ENCODE assay signal across 31 cellular contexts in genomic region chr16:26969589-26970217, GRCh38.
DNase-seq lines count a peak whose midpoint lies in the region; ATAC-seq, FAIRE-seq and TF ChIP-seq lines count a peak whose summit lies in the region.
"Had no signal": no experiment of that assay in that cellular context is flagged by ENCODE, and none has a peak within 500 bp of the region (broad histone marks: within the 10 kb centered on the region; RNA-seq: fewer than 3 reads in every experiment).

No MANE protein-coding gene starts in this region.

- no peak overlapping the region for H2AFZ ChIP-seq in K562 (ENCODE audit: low read depth, low read length)

- no peak for TF ChIP-seq RAD21 in K562 (CRISPR knock-in tag; conservative IDR thresholded peaks at IDR 0.05 in 1 of 2, IDR thresholded peaks at IDR 0.05 in 1 of 2)

- no peaks in the 10 kb centered on the region for H3K79me2 ChIP-seq in K562 (ENCODE audit: control insufficient read depth, insufficient read depth, low read length)

- no peak for TF ChIP-seq EP300 in K562 (IDR thresholded peaks at IDR 0.05; ENCODE audit: low read length)

- no peak overlapping the region for H3K9ac ChIP-seq in K562 (ENCODE audit: insufficient read depth in 1 of 2, low read depth in 2 of 2, low read length in 2 of 2)
- H3K9ac ChIP-seq: BLaER1; BLaER1 treated with 17β-estradiol and CSF1 and Interleukin-3, amounts not matched to agents 10 nM and 100 nM had no signal

- peak; percentile 25 for DNase-seq in astrocyte of the hippocampus (ENCODE audit: low read depth, low spot score)
- DNase-seq in K562 (ENCODE audit: extremely low read depth in 1 of 4, low spot score in 3 of 4) = peak in 1 of 4 experiments; percentile 7
- DNase-seq: 8988T; ACHN; AML-193; BE2C; C1 segment of cervical spinal cord; Caco-2; Calu3; CD4-positive, alpha-beta memory T cell; CD4-positive, alpha-beta T cell; CD4-positive, CD25-positive, alpha-beta regulatory T cell; CD8-positive, alpha-beta memory T cell; CD8-positive, alpha-beta T cell; COR-L47; DMS 273 treated with DMSO at 0.1 percent for 48 hours; DMS153; DMS53; DMS79; DMS79 treated with DMSO at 0.1 percent for 48 hours; DND-41; EL had no signal

- H4K20me1 ChIP-seq in K562 (replicated peaks; ENCODE audit: control insufficient read depth, insufficient read depth, low read length) = no peaks in the 10 kb centered on the region
- H4K20me1 ChIP-seq: BLaER1; BLaER1 treated with 17β-estradiol and CSF1 and Interleukin-3, amounts not matched to agents 10 nM and 100 nM had no signal

- H3K27ac ChIP-seq in K562 (ENCODE audit: extremely low read depth, low read depth, low read length) = peak overlapping the region; percentile 36; the same call in 1 of the 3 replicates
- H3K27ac ChIP-seq: 22Rv1; A549; BLaER1; BLaER1 treated with 17β-estradiol and CSF1 and Interleukin-3, amounts not matched to agents 10 nM and 100 nM; C4-2B had no signal

- no peak overlapping the region for H3K4me2 ChIP-seq in K562 (ENCODE audit: insufficient read depth, low read length)
- H3K4me2 ChIP-seq: A549; BLaER1; BLaER1 treated with 17β-estradiol and CSF1 and Interleukin-3, amounts not matched to agents 10 nM and 100 nM had no signal

- POLR2A ChIA-PET in K562 (lab: Yijun Ruan, JAX) = interaction anchor here (0.6 to 0.7 kb wide), 2 partner anchors 15 to 140 kb away, joined by 3 to 5 read pairs; no protein-coding TSS in a partner anchor

- no peak overlapping the region for H3K4me3 ChIP-seq in K562
- H3K4me3 ChIP-seq: A549; BLaER1; BLaER1 treated with 17β-estradiol and CSF1 and Interleukin-3, amounts not matched to agents 10 nM and 100 nM had no signal

- CTCF ChIA-PET in K562 (lab: Yijun Ruan, JAX; ENCODE audit: low intra/inter-chr PET ratio) = no interaction called here

- no peak for TF ChIP-seq POLR2A in K562 (conservative IDR thresholded peaks at IDR 0.05)

- ATAC-seq in K562 (no peak), GM18517 (IDR thresholded peaks at IDR 0.05; ENCODE audit: unreplicated experiment) (no peak), GM18520 (IDR thresholded peaks at IDR 0.05; ENCODE audit: unreplicated experiment) (no peak)
- ATAC-seq: A549; CD8-positive, alpha-beta T cell had no signal

- FAIRE-seq in K562 (lab: Jason Lieb, UNC) = no peak
- FAIRE-seq: A204.1, A549, D721Med had no signal

- no peaks in the 10 kb centered on the region for H3K9me1 ChIP-seq in K562 (ENCODE audit: control insufficient read depth, insufficient read depth, low read length)

- WGBS in K562 (ENCODE audit: insufficient coverage, low coverage, missing lambda C conversion rate) = 14% methylated on average over 6 of the region's 6 CpGs

- no peak for TF ChIP-seq CTCF in K562 (IDR thresholded peaks at IDR 0.05 in 2 of 3, conservative IDR thresholded peaks at IDR 0.05 in 1 of 3; ENCODE audit: insufficient read depth in 2 of 3, low read depth in 1 of 3, low read length in 3 of 3)

- intact Hi-C loops in K562 (cut with micrococcal nuclease) = no loop called here

- H3K4me1 ChIP-seq in K562 (replicated peaks in 1 of 2; ENCODE audit: control insufficient read depth in 2 of 2, insufficient read depth in 2 of 2, low read length in 2 of 2) = no peaks in the 10 kb centered on the region; a peak in 1 of 5 replicates
- H3K4me1 ChIP-seq: A549, BE2C, Caco-2 had no signal

- no peaks in the 10 kb centered on the region for H3K9me3 ChIP-seq in K562 (replicated peaks; ENCODE audit: control insufficient read depth, insufficient read depth, low read depth, low read length)
- H3K9me3 ChIP-seq: A549, BE2C, BLaER1, Caco-2 had no signal

- no peaks in the 10 kb centered on the region for H3K36me3 ChIP-seq in K562 (ENCODE audit: control insufficient read depth, insufficient read depth, low read length)
- H3K36me3 ChIP-seq: BE2C; BLaER1; BLaER1 treated with 17β-estradiol and CSF1 and Interleukin-3, amounts not matched to agents 10 nM and 100 nM had no signal

- BruUV-seq in K562 (replicated peaks; lab: Mats Ljungman, UMichigan) = no TSS peak

- in situ Hi-C loops in K562 (cut with MboI) = no loop called here

- H3K27me3 ChIP-seq in K562 (ENCODE audit: control insufficient read depth in 2 of 2, insufficient read depth in 2 of 2, low read length in 2 of 2) = no peaks in the 10 kb centered on the region; a peak in 1 of 5 replicates
- H3K27me3 ChIP-seq: BE2C; BLaER1; BLaER1 treated with 17β-estradiol and CSF1 and Interleukin-3, amounts not matched to agents 10 nM and 100 nM had no signal

TF ChIP-seq in K562, 482 proteins besides CTCF, POLR2A, EP300 and RAD21 (continues in another document):
- TF ChIP-seq NR2C1 (IDR thresholded peaks at IDR 0.05) (no peak), NR2C1 (tag; IDR thresholded peaks at IDR 0.05) (peak; percentile 90), ETS2 (tag; IDR thresholded peaks at IDR 0.05; ENCODE audit: borderline replicate concordance, poor library complexity, severe bottlenecking) (peak; percentile 74), ILF3 (IDR thresholded peaks at IDR 0.05; ENCODE audit: borderline replicate concordance) (no peak), KLF16 (IDR thresholded peaks at IDR 0.05) (no peak), MECOM (CRISPR knock-in tag; IDR thresholded peaks at IDR 0.05) (peak; percentile 72; the same call in 1 of the 2 replicates), GABPB2 (CRISPR knock-in tag; conservative IDR thresholded peaks at IDR 0.05) (no peak), ZNF76 (CRISPR knock-in tag; IDR thresholded peaks at IDR 0.05; ENCODE audit: borderline replicate concordance) (peak; percentile 75; the same call in 1 of the 2 replicates), PBX2 (CRISPR knock-in tag; IDR thresholded peaks at IDR 0.05; ENCODE audit: low read depth) (no peak), PBX2 (tag; conservative IDR thresholded peaks at IDR 0.05; ENCODE audit: low read depth) (peak; percentile 84), BDP1 (IDR thresholded peaks at IDR 0.05; ENCODE audit: insufficient read depth, insufficient read length) (no peak), ZNF174 (CRISPR knock-in tag; IDR thresholded peaks at IDR 0.05) (no peak), PTTG1 (tag; IDR thresholded peaks at IDR 0.05; ENCODE audit: low read depth) (peak; percentile 98), U2AF2 (optimal IDR thresholded peaks at IDR 0.05; ENCODE audit: low read depth, low read length) (no peak), HNRNPLL (IDR thresholded peaks at IDR 0.05; ENCODE audit: low read depth, low read length, poor library complexity, severe bottlenecking) (no peak), CBX8 (IDR thresholded peaks at IDR 0.05; ENCODE audit: borderline replicate concordance, extremely low read depth, low read depth, low read length, poor library complexity, severe bottlenecking) (no peak), MEF2D (tag; conservative IDR thresholded peaks at IDR 0.05; ENCODE audit: low read depth) (peak; percentile 94), PYGO2 (tag; IDR thresholded peaks at IDR 0.05) (peak; percentile 99), NBN (IDR thresholded peaks at IDR 0.05; ENCODE audit: low read depth) (no peak)
- TF ChIP-seq, protein P1, sequence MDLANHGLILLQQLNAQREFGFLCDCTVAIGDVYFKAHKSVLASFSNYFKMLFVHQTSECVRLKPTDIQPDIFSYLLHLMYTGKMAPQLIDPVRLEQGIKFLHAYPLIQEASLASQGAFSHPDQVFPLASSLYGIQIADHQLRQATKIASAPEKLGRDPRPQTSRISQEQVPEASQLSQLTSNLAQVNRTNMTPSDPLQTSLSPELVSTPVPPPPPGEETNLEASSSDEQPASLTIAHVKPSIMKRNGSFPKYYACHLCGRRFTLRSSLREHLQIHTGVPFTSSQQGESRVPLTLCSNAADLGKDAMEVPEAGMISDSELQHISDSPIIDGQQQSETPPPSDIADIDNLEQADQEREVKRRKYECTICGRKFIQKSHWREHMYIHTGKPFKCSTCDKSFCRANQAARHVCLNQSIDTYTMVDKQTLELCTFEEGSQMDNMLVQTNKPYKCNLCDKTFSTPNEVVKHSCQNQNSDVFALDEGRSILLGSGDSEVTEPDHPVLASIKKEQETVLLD (IDR thresholded peaks at IDR 0.05) = no peak
- TF ChIP-seq, protein P2, sequence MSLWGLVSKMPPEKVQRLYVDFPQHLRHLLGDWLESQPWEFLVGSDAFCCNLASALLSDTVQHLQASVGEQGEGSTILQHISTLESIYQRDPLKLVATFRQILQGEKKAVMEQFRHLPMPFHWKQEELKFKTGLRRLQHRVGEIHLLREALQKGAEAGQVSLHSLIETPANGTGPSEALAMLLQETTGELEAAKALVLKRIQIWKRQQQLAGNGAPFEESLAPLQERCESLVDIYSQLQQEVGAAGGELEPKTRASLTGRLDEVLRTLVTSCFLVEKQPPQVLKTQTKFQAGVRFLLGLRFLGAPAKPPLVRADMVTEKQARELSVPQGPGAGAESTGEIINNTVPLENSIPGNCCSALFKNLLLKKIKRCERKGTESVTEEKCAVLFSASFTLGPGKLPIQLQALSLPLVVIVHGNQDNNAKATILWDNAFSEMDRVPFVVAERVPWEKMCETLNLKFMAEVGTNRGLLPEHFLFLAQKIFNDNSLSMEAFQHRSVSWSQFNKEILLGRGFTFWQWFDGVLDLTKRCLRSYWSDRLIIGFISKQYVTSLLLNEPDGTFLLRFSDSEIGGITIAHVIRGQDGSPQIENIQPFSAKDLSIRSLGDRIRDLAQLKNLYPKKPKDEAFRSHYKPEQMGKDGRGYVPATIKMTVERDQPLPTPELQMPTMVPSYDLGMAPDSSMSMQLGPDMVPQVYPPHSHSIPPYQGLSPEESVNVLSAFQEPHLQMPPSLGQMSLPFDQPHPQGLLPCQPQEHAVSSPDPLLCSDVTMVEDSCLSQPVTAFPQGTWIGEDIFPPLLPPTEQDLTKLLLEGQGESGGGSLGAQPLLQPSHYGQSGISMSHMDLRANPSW (CRISPR knock-in tag; IDR thresholded peaks at IDR 0.05) = no peak
